ENCODE assay signal across 21 cellular contexts in the genomic region with DNA sequence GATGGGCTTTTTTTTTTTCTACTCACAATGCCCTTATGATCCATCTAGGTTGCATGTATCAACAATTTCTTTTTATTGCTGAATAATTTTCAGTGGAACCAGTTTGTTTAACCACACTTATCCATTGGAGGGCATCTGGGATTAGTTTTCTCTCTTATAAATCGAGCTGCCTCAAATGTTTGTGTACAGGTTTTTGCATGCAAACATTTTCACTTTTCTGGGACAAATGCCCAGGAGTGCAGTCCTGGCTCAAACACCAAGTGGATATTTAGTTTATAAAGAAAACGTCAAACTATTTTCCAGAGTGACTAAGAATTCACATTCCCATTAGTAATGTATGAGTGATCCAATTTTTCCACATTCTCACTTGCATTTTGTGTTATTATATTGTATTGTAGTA.
A peak's percentile ranks its signal among the peaks of the same experiment; 100 is the strongest.
DNase-seq lines count a peak whose midpoint lies in the region; ATAC-seq lines count a peak whose summit lies in the region.
"Had no signal": no experiment of that assay in that cellular context is flagged by ENCODE, and none has a peak within 500 bp of the region (broad histone marks: within the 10 kb centered on the region; RNA-seq: fewer than 3 reads in every experiment).

No MANE protein-coding gene starts in this region.

- no peaks in the 10 kb centered on the region for H3K36me3 ChIP-seq in MG63
- H3K36me3 ChIP-seq: left ventricle myocardium inferior, suprapubic skin had no signal

- no peak for ATAC-seq in GM19452 (IDR thresholded peaks at IDR 0.05; ENCODE audit: unreplicated experiment)
- no peak for ATAC-seq in GM18502 (IDR thresholded peaks at IDR 0.05; ENCODE audit: poor library complexity, unreplicated experiment)

- H3K4me3 ChIP-seq in MG63 (no peak overlapping the region), skeletal muscle cell (ENCODE audit: low read depth, low read length) (no peak overlapping the region)
- H3K4me3 ChIP-seq: left ventricle myocardium inferior, skin epidermis, suprapubic skin had no signal

- no peaks in the 10 kb centered on the region for H3K27me3 ChIP-seq in MG63
- H3K27me3 ChIP-seq: suprapubic skin had no signal

- peaks cover 7% of the 10 kb centered on the region; the same call in 1 of the 2 replicates for H3K9me3 ChIP-seq in MG63
- H3K9me3 ChIP-seq: suprapubic skin had no signal

- DNase-seq in EL, result peak; percentile 66
- peak; percentile 84 for DNase-seq in MG63
- peak; percentile 99 for DNase-seq in fibroblast of peridontal ligament (ENCODE audit: extremely low read depth)
- peak; percentile 14 for DNase-seq in skeletal muscle cell (ENCODE audit: low read depth)
- DNase-seq in middle frontal gyrus (ENCODE audit: extremely low spot score, low spot score), result no peak
- DNase-seq: activated CD4-positive, alpha-beta T cell treated with anti-CD3 and anti-CD28 coated beads, Interleukin-2, amount 50 U/mL, for 4 hours; DMS153; effector CD4-positive, alpha-beta T cell; foreskin melanocyte; left ventricle myocardium inferior; MV-4-11; NCI-H2029 treated with DMSO at 0.1 percent for 48 hours; NCI-H510A; occipital lobe; Right ventricle myocardium superior; stimulated activated CD4-positive, alpha-beta T cell treated with anti-CD3 and anti-CD28 coated beads, Interleukin-4, amount 100 ng/mL, for 4 hours; stimulated activated CD8-positive, alpha-beta memory T cell treated with anti-CD3 and anti-CD28 coated beads, Interleukin-4, amount 100 ng/mL, for 48 hours had no signal
